In the genomic region with DNA sequence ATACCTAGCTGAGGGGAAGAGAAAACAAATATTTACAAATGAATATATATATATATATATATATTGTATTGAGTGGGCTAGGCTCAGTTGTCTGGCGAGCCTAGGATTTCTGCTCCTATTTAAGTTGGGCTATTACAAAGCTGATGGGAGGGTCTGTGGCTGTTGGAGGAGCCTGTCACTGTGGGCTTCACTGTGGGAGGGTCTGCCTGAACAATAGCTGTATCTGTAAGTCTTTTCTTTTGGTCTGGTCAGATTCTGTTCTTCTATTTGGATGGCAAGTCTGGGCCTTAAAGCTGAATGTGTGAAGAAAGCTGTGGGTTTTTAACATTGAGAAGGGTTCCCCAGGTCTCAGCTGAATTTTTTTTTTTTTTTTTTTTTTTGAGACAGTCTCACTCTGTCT, we compare ENCODE assay signal across 33 cellular contexts.
"Had no signal": no experiment of that assay in that cellular context is flagged by ENCODE, and none has a peak within 500 bp of the region (broad histone marks: within the 10 kb centered on the region; RNA-seq: fewer than 3 reads in every experiment).

No MANE protein-coding gene starts in this region.

- H3K27ac Mint-ChIP-seq: activated B cell treated with CpG ODN at 0.5 μM for 24 hours; activated CD4-positive, alpha-beta T cell treated with anti-CD3 and anti-CD28 coated beads, Interleukin-2, amount 10 ng/mL, durations not matched to agents 7 days and 5 days; activated CD8-positive, alpha-beta T cell treated with anti-CD3 and anti-CD28 coated beads, Interleukin-2, amount 10 ng/mL, durations not matched to agents 7 days and 5 days; activated naive CD4-positive, alpha-beta T cell treated with anti-CD3 and anti-CD28 coated beads, Interleukin-2, amount 50 U/mL, for 24 hours; activated naive CD8-positive, alpha-beta T cell treated with anti-CD3 and anti-CD28 coated beads, Interleukin-2, amount 10 ng/mL, durations not matched to agents 7 days and 5 days; activated T-cell treated with anti-CD3 and anti-CD28 coated beads, Interleukin-2, amount 50 U/mL, for 24 hours; activated T-helper 2 cell treated with anti-CD3 and anti-CD28 coated beads, Interferon-gamma antibody, Interleukin-2, Interleukin-4, amounts not matched to agents 10 μg/mL and 5 μg/mL and 100 μg/mL, durations not matched to agents 14 hours and 24 hours and 36 hours; T-cell; T-helper 17 cell had no signal

- H3K9me3 ChIP-seq: body of pancreas, breast epithelium, Peyer's patch, SJSA1, SK-N-SH had no signal

- DNase-seq: activated B cell treated with CpG ODN at 0.5 μM for 24 hours; activated CD4-positive, alpha-beta T cell treated with anti-CD3 and anti-CD28 coated beads, Interleukin-2, amount 10 ng/mL, durations not matched to agents 7 days and 5 days; activated CD4-positive, alpha-beta T cell treated with anti-CD3 and anti-CD28 coated beads, Interleukin-2, amount 50 U/mL, for 48 hours; activated CD4-positive, CD25-positive, alpha-beta regulatory T cell treated with anti-CD3 and anti-CD28 coated beads, Interleukin-2, amount 50 U/mL, for 72 hours; activated CD8-positive, alpha-beta T cell treated with anti-CD3 and anti-CD28 coated beads, Interleukin-2, amount 10 ng/mL, durations not matched to agents 7 days and 5 days; activated gamma-delta T cell; activated naive CD4-positive, alpha-beta T cell treated with Interleukin-2 at 50 U/mL for 16 hours; activated naive CD8-positive, alpha-beta T cell treated with anti-CD3 and anti-CD28 coated beads, Interleukin-2, amount 10 ng/mL, durations not matched to agents 7 days and 5 days; activated T-cell treated with anti-CD3 and anti-CD28 coated beads, Interleukin-2, amount 50 U/mL, for 24 hours; amygdala; body of pancreas; Karpas-422; KBM-7; NCI-H1105; NCI-H1417 treated with DMSO at 0.1 percent for 48 hours; NCI-H187 treated with DMSO at 0.1 percent for 48 hours; NCI-H2081; NCI-H2171 treated with DMSO at 0.1 percent for 48 hours; NCI-H2227 treated with DMSO at 0.1 percent for 48 hours; NCI-H524 treated with DMSO at 0.1 percent for 48 hours; PC-3; Peyer's patch; RPMI8226; SHP77 treated with DMSO at 0.1 percent for 48 hours; SK-N-SH; T-cell; T-helper 17 cell; T-helper 9 cell had no signal

- H3K4me1 ChIP-seq: body of pancreas, breast epithelium, Peyer's patch had no signal

- H3K27ac ChIP-seq: body of pancreas, breast epithelium, Peyer's patch, SJSA1, VCaP had no signal

- H3K4me3 ChIP-seq: body of pancreas, breast epithelium, Peyer's patch, SJSA1 had no signal

- H3K36me3 ChIP-seq: breast epithelium, Peyer's patch, SJSA1 had no signal

- H3K36me3 Mint-ChIP-seq: activated naive CD4-positive, alpha-beta T cell treated with anti-CD3 and anti-CD28 coated beads, Interleukin-2, amount 50 U/mL, for 24 hours; activated naive CD8-positive, alpha-beta T cell treated with anti-CD3 and anti-CD28 coated beads, Interleukin-2, amount 10 ng/mL, durations not matched to agents 7 days and 5 days; T-cell had no signal

- H3K9ac ChIP-seq: SK-N-SH had no signal

- H3K9me3 Mint-ChIP-seq: activated B cell treated with CpG ODN at 0.5 μM for 24 hours; activated CD4-positive, alpha-beta T cell treated with anti-CD3 and anti-CD28 coated beads, Interleukin-2, amount 10 ng/mL, durations not matched to agents 7 days and 5 days; activated naive CD4-positive, alpha-beta T cell treated with anti-CD3 and anti-CD28 coated beads, Interleukin-2, amount 50 U/mL, for 24 hours; activated naive CD8-positive, alpha-beta T cell treated with anti-CD3 and anti-CD28 coated beads, Interleukin-2, amount 10 ng/mL, durations not matched to agents 7 days and 5 days; activated T-cell treated with anti-CD3 and anti-CD28 coated beads, Interleukin-2, amount 50 U/mL, for 24 hours; activated T-helper 2 cell treated with anti-CD3 and anti-CD28 coated beads, Interferon-gamma antibody, Interleukin-2, Interleukin-4, amounts not matched to agents 10 μg/mL and 5 μg/mL and 100 μg/mL, durations not matched to agents 14 hours and 24 hours and 36 hours; T-cell had no signal

- H3K27me3 Mint-ChIP-seq: activated B cell treated with CpG ODN at 0.5 μM for 24 hours; activated naive CD4-positive, alpha-beta T cell treated with anti-CD3 and anti-CD28 coated beads, Interleukin-2, amount 50 U/mL, for 24 hours; activated naive CD8-positive, alpha-beta T cell treated with anti-CD3 and anti-CD28 coated beads, Interleukin-2, amount 10 ng/mL, durations not matched to agents 7 days and 5 days had no signal

- H3K4me3 Mint-ChIP-seq: activated B cell treated with CpG ODN at 0.5 μM for 24 hours; activated CD4-positive, alpha-beta T cell treated with anti-CD3 and anti-CD28 coated beads, Interleukin-2, amount 10 ng/mL, durations not matched to agents 7 days and 5 days; activated CD8-positive, alpha-beta T cell treated with anti-CD3 and anti-CD28 coated beads, Interleukin-2, amount 10 ng/mL, durations not matched to agents 7 days and 5 days; activated naive CD4-positive, alpha-beta T cell treated with anti-CD3 and anti-CD28 coated beads, Interleukin-2, amount 50 U/mL, for 24 hours; activated naive CD8-positive, alpha-beta T cell treated with anti-CD3 and anti-CD28 coated beads, Interleukin-2, amount 10 ng/mL, durations not matched to agents 7 days and 5 days; activated T-cell treated with anti-CD3 and anti-CD28 coated beads, Interleukin-2, amount 50 U/mL, for 24 hours; T-cell; T-helper 17 cell had no signal

- H3K4me1 Mint-ChIP-seq: activated B cell treated with CpG ODN at 0.5 μM for 24 hours; activated CD4-positive, alpha-beta T cell treated with anti-CD3 and anti-CD28 coated beads, Interleukin-2, amount 10 ng/mL, durations not matched to agents 7 days and 5 days; activated naive CD4-positive, alpha-beta T cell treated with anti-CD3 and anti-CD28 coated beads, Interleukin-2, amount 50 U/mL, for 24 hours; activated naive CD8-positive, alpha-beta T cell treated with anti-CD3 and anti-CD28 coated beads, Interleukin-2, amount 10 ng/mL, durations not matched to agents 7 days and 5 days; T-cell had no signal

- H3K4me2 ChIP-seq: SK-N-SH had no signal

- H3K27me3 ChIP-seq: body of pancreas, breast epithelium, Peyer's patch, SJSA1 had no signal
